Comparison of ENCODE assay signal across 1 cellular context in genomic region chr11:5683636-5684387, GRCh38.
TF ChIP-seq lines count a peak whose summit lies in the region.

No MANE protein-coding gene starts in this region.

TF ChIP-seq in K562, 482 proteins besides CTCF, POLR2A, EP300 and RAD21:
- peak; percentile 71 for TF ChIP-seq NFYB (IDR thresholded peaks at IDR 0.05; ENCODE audit: extremely low read depth, insufficient read length)
